8 cellular contexts compared by ENCODE assay signal in the genomic region with DNA sequence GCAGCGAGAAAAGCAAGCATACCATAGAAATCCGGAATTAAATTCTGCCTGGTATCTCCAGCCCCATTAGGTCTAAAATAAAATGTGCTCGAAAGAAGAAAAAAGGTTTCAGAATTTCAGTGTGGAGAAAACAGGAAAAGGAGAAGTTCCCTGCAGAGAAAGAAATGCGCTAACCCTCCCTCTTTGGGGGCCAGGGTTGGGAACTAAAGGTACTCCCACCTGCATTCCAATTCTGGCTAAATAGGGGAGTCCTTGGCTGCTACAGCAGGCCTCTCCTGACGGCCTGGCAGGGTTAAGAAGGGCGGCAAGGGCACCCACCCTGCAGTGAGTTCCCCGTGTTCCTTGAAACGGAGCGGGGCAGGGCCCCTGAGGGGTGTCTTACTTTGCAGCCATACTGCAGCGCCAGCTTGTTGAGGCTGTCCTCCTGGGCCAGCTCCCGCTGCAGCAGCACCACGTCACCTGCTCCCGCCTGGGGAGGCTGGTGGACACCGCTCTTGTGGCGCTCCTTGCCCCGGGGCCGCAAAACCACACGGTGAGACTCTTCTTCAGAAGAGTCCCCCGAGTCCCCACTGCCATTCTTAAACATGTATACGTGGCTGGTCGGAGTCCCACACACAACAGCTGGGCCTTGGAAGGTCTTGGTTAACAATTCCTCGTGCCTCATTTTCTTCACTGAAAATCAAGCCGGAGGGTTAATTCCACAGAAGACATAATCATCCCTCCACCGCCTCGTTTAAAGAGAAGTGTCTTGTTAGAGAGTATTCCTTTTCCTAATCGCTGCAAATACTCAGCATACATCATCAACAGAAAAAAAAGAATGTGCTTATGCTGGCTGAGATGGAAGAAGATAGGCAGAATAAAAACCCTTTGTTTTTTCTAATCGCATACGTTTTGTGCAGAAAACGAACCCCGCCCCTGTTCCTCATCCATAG. TPM values are rescaled to one million over a fixed set of nuclear protein-coding genes. Genes with fewer than 3 reads are reported as not detected.
DNase-seq lines count a peak whose midpoint lies in the region; ATAC-seq and TF ChIP-seq lines count a peak whose summit lies in the region.

No MANE protein-coding gene starts in this region.

- H3K36me3 Mint-ChIP-seq in IgD-negative memory B cell: peaks cover under 1% of the 10 kb centered on the region
- H3K36me3 Mint-ChIP-seq in naive thymus-derived CD8-positive, alpha-beta T cell: peaks cover 0 to 8% (median 1%) of the 10 kb centered on the region in 3 donors

- no peaks in the 10 kb centered on the region for H3K27me3 Mint-ChIP-seq in IgD-negative memory B cell
- H3K27me3 Mint-ChIP-seq in naive thymus-derived CD8-positive, alpha-beta T cell: no peaks in the 10 kb centered on the region

- H3K9ac ChIP-seq in endocrine pancreas (ENCODE audit: control insufficient read depth, insufficient read depth, low read length): no peak overlapping the region

- POLR2A ChIA-PET in AG04449 (lab: Yijun Ruan, JAX): no interaction called here
- POLR2A ChIA-PET in naive thymus-derived CD8-positive, alpha-beta T cell (lab: Charles Lee): interaction anchor here (0.8 kb wide), 1 partner anchor 25 kb away, joined by 3 read pairs; no protein-coding TSS in a partner anchor

- DNase-seq in AG04449 (ENCODE audit: low read depth, low spot score): no peak
- no peak for DNase-seq in naive thymus-derived CD8-positive, alpha-beta T cell

- peak overlapping the region in 3 of 4 donors; percentile 85 to 97 (median 93) for H3K4me3 Mint-ChIP-seq in IgD-negative memory B cell
- peak overlapping the region; percentile 60 to 93 (median 88) for H3K4me3 Mint-ChIP-seq in naive thymus-derived CD8-positive, alpha-beta T cell

- peaks cover 0 to 16% (median 8%) of the 10 kb centered on the region in 3 donors for H3K4me1 Mint-ChIP-seq in IgD-negative memory B cell
- peaks cover 7 to 23% (median 21%) of the 10 kb centered on the region in 4 donors for H3K4me1 Mint-ChIP-seq in naive thymus-derived CD8-positive, alpha-beta T cell

- CTCF ChIA-PET in AG04449 (lab: Yijun Ruan, JAX): interaction anchor here (0.9 to 10.4 kb wide), 11 partner anchors 23 to 631 kb away, joined by 3 to 80 read pairs (median 5); no protein-coding TSS in a partner anchor

- peak overlapping the region; percentile 75 for H3K4me3 ChIP-seq in AG04449 (ENCODE audit: low read depth, low read length)
- H3K4me3 ChIP-seq in endocrine pancreas (ENCODE audit: control insufficient read depth, insufficient read depth, low read length): peak overlapping the region; percentile 53

- no peak for TF ChIP-seq CTCF in AG04449 (IDR thresholded peaks at IDR 0.05; ENCODE audit: insufficient read depth, low read length, missing control alignments)

- no peaks in the 10 kb centered on the region for H3K4me1 ChIP-seq in endocrine pancreas (ENCODE audit: control insufficient read depth, insufficient read depth, low read length)

- no peak for ATAC-seq in naive thymus-derived CD8-positive, alpha-beta T cell
- no peak for ATAC-seq in HG03095 (IDR thresholded peaks at IDR 0.05; ENCODE audit: unreplicated experiment)
- no peak for ATAC-seq in HG03025 (IDR thresholded peaks at IDR 0.05; ENCODE audit: low FRiP score, unreplicated experiment)
- ATAC-seq in GM18498 (IDR thresholded peaks at IDR 0.05; ENCODE audit: unreplicated experiment): no peak
- no peak for ATAC-seq in HG03039 (IDR thresholded peaks at IDR 0.05; ENCODE audit: unreplicated experiment)

- H3K27ac Mint-ChIP-seq in IgD-negative memory B cell: peak overlapping the region in 1 of 3 donors; percentile 84
- peak overlapping the region in 4 of 10 donors; percentile 15 to 90 (median 60) for H3K27ac Mint-ChIP-seq in naive thymus-derived CD8-positive, alpha-beta T cell

- no peaks in the 10 kb centered on the region for H3K9me3 Mint-ChIP-seq in IgD-negative memory B cell
- H3K9me3 Mint-ChIP-seq in naive thymus-derived CD8-positive, alpha-beta T cell: no peaks in the 10 kb centered on the region

- H3K9me3 ChIP-seq in endocrine pancreas (ENCODE audit: control insufficient read depth, low read length): no peaks in the 10 kb centered on the region

- H3K27me3 ChIP-seq in endocrine pancreas (ENCODE audit: control insufficient read depth, insufficient read depth, low read length): no peaks in the 10 kb centered on the region

- H3K36me3 ChIP-seq in endocrine pancreas (ENCODE audit: control insufficient read depth, insufficient read depth, low read length): peaks cover 4% of the 10 kb centered on the region

RNA-seq across cellular contexts. Expression of a gene that starts 1.6 kb away (rescaled TPM):
- 3.1 TPM for polyA plus RNA-seq in IgD-negative memory B cell
- total RNA-seq in naive thymus-derived CD8-positive, alpha-beta T cell: 10 to 100 TPM; 14.5 to 17.4 TPM
- 1 to 10 TPM; 2.4 to 5.2 (median 3.8) TPM for polyA plus RNA-seq in naive thymus-derived CD8-positive, alpha-beta T cell
